ENCODE assay signal across 11 cellular contexts in genomic region chr3:9416139-9416780, GRCh38. TPM values are rescaled to one million over a fixed set of nuclear protein-coding genes. Genes with fewer than 3 reads are reported as not detected.
DNase-seq lines count a peak whose midpoint lies in the region; ATAC-seq and TF ChIP-seq lines count a peak whose summit lies in the region.
"Had no signal": no experiment of that assay in that cellular context is flagged by ENCODE, and none has a peak within 500 bp of the region (broad histone marks: within the 10 kb centered on the region; RNA-seq: fewer than 3 reads in every experiment).

No MANE protein-coding gene starts in this region.

- BruUV-seq in IMR-90 (replicated peaks; lab: Mats Ljungman, UMichigan), result no TSS peak

- H2BK15ac ChIP-seq in IMR-90 (ENCODE audit: low read depth, low read length), result no peak overlapping the region
- H2BK15ac ChIP-seq in neuronal stem cell (ENCODE audit: low read length), result no peak overlapping the region

- intact Hi-C loops in IMR-90 (cut with micrococcal nuclease), result no loop called here

- peaks cover 44% of the 10 kb centered on the region for H3K4me1 ChIP-seq in CD8-positive, alpha-beta memory T cell (ENCODE audit: insufficient read depth, low read length)
- H3K4me1 ChIP-seq in IMR-90 (ENCODE audit: control insufficient read depth, insufficient read depth, low read length) (peaks cover 11% of the 10 kb centered on the region), neuronal stem cell (ENCODE audit: control insufficient read depth in 2 of 2, insufficient read depth in 1 of 2, low read depth in 1 of 2, low read length in 2 of 2) (peaks cover 0 to 7% of the 10 kb centered on the region in 2 donors)

- no peak overlapping the region for H2AK9ac ChIP-seq in IMR-90 (replicated peaks; ENCODE audit: low read depth, low read length, poor library complexity)

- H3K9ac ChIP-seq in IMR-90 (ENCODE audit: low read depth, low read length) (no peak overlapping the region), neuronal stem cell (ENCODE audit: low read depth, low read length, poor library complexity) (no peak overlapping the region)

- H3K9me1 ChIP-seq in IMR-90 (ENCODE audit: insufficient read depth, low read length), result peaks cover 8% of the 10 kb centered on the region; the same call in 1 of the 2 replicates

- no peaks in the 10 kb centered on the region for H3K27me3 ChIP-seq in CD8-positive, alpha-beta memory T cell (ENCODE audit: insufficient read depth, low read length, poor library complexity, severe bottlenecking)
- H3K27me3 ChIP-seq in IMR-90 (ENCODE audit: control insufficient read depth, insufficient read depth, low read length) (no peaks in the 10 kb centered on the region), neuronal stem cell (ENCODE audit: control insufficient read depth in 3 of 3, insufficient read depth in 3 of 3, low read depth in 1 of 3, low read length in 3 of 3) (no peaks in the 10 kb centered on the region)

- H4K91ac ChIP-seq in IMR-90 (ENCODE audit: insufficient read depth, low read depth, low read length), result no peak overlapping the region
- H4K91ac ChIP-seq in neuronal stem cell (ENCODE audit: low read depth, low read length, poor library complexity), result no peak overlapping the region

- no peak overlapping the region for H3K14ac ChIP-seq in IMR-90 (replicated peaks; ENCODE audit: low read depth, low read length)
- H3K14ac ChIP-seq in neuronal stem cell (ENCODE audit: low read length), result no peak overlapping the region

- H3K56ac ChIP-seq in IMR-90 (ENCODE audit: extremely low read depth, insufficient read depth, low read length), result no peak overlapping the region

- DNase-seq in CD8-positive, alpha-beta memory T cell, result no peak
- DNase-seq in IMR-90 (peak; percentile 43), erythroblast (lab: John Stamatoyannopoulos, UW) (peak; percentile 32 to 38), neuronal stem cell (ENCODE audit: low spot score) (no peak), GF-D8 (lab: John Stamatoyannopoulos, UW) (no peak)
- DNase-seq in naive thymus-derived CD8-positive, alpha-beta T cell, result no peak
- DNase-seq: DMS53, Karpas-422, NCI-H2171 treated with DMSO at 0.1 percent for 48 hours, PC-3 had no signal

- H3K18ac ChIP-seq in IMR-90 (ENCODE audit: low read depth, low read length) (no peak overlapping the region), neuronal stem cell (ENCODE audit: low read length) (no peak overlapping the region)

- POLR2A ChIA-PET in CD8-positive, alpha-beta memory T cell (lab: Charles Lee), result interaction anchor here (0.6 kb wide), 1 partner anchor 12 kb away, joined by 3 read pairs; no protein-coding TSS in a partner anchor
- POLR2A ChIA-PET in IMR-90 (lab: Charles Lee; ENCODE audit: unreplicated experiment), result interaction anchor here (0.5 to 0.7 kb wide), 2 partner anchors 11 to 19 kb away, joined by 3 to 4 read pairs; partner anchors contain the start of gene SETD5
- POLR2A ChIA-PET in naive thymus-derived CD8-positive, alpha-beta T cell (lab: Charles Lee), result interaction anchor here (0.6 to 1.5 kb wide), 5 partner anchors 18 to 53 kb away, joined by 3 to 5 read pairs (median 3); partner anchors contain the start of genes SETD5 and THUMPD3

- H2AFZ ChIP-seq in IMR-90 (replicated peaks; ENCODE audit: low read length, poor library complexity), result no peak overlapping the region
- no peak overlapping the region for H2AFZ ChIP-seq in neuronal stem cell (ENCODE audit: low read length)

- H4K8ac ChIP-seq in IMR-90 (ENCODE audit: low read depth in 2 of 2, low read length in 2 of 2) (no peak overlapping the region; a peak in 1 of 4 replicates), neuronal stem cell (ENCODE audit: low read depth, low read length) (no peak overlapping the region)

- CTCF ChIA-PET in CD8-positive, alpha-beta memory T cell (lab: Charles Lee), result interaction anchor here (1.9 kb wide), 1 partner anchor 63 kb away, joined by 5 read pairs; no protein-coding TSS in a partner anchor
- CTCF ChIA-PET in IMR-90 (lab: Yijun Ruan, JAX), result no interaction called here

- WGBS in IMR-90 (ENCODE audit: extremely low coverage in 2 of 2, insufficient read length in 1 of 2), 2 experiments, result no CpG with 5 or more reads among the region's 3 CpGs
- no CpG with 5 or more reads among the region's 3 CpGs for WGBS in neuronal stem cell (ENCODE audit: extremely low coverage in 2 of 2, insufficient read length in 2 of 2, insufficient replicate concordance in 1 of 2), 2 donors

- no peaks in the 10 kb centered on the region for H3K27me3 Mint-ChIP-seq in CD8-positive, alpha-beta memory T cell
- H3K27me3 Mint-ChIP-seq in naive thymus-derived CD8-positive, alpha-beta T cell, result no peaks in the 10 kb centered on the region

- peaks cover 94% of the 10 kb centered on the region for H4K20me1 ChIP-seq in IMR-90 (ENCODE audit: insufficient read depth, low read length)

- H3K79me1 ChIP-seq in IMR-90 (ENCODE audit: low read depth in 1 of 2, low read length in 2 of 2) (peaks cover 0 to 29% of the 10 kb centered on the region in 2 experiments; a peak in 2 of 4 replicates), neuronal stem cell (ENCODE audit: low read depth, low read length) (no peaks in the 10 kb centered on the region)

- no peak overlapping the region for H4K5ac ChIP-seq in IMR-90 (ENCODE audit: low read depth, low read length)

- H2BK5ac ChIP-seq in IMR-90 (ENCODE audit: low read depth, low read length, poor library complexity, severe bottlenecking) (peak overlapping the region; percentile 78), neuronal stem cell (ENCODE audit: low read length) (no peak overlapping the region)

- H3K23ac ChIP-seq in IMR-90 (ENCODE audit: low read depth, low read length) (no peak overlapping the region), neuronal stem cell (ENCODE audit: low read depth, low read length, poor library complexity) (no peak overlapping the region)

- peak; percentile 71 for ATAC-seq in IMR-90 (ENCODE audit: low read depth)
- ATAC-seq in naive thymus-derived CD8-positive, alpha-beta T cell, result no peak
- ATAC-seq in HG03565 (IDR thresholded peaks at IDR 0.05; ENCODE audit: unreplicated experiment), result no peak
- ATAC-seq: PC-3 had no signal

- H3K27ac Mint-ChIP-seq in CD8-positive, alpha-beta memory T cell, result peak overlapping the region in 7 of 8 donors; percentile 7 to 75 (median 64)
- peak overlapping the region in 6 of 10 donors; percentile 3 to 52 (median 30) for H3K27ac Mint-ChIP-seq in naive thymus-derived CD8-positive, alpha-beta T cell

- dilution Hi-C loops in IMR-90 (cut with HindIII; ENCODE audit: low sequenced_read_pairs, unreplicated experiment), result no loop called here

- peaks cover 53 to 85% (median 74%) of the 10 kb centered on the region in 3 donors for H3K4me1 Mint-ChIP-seq in CD8-positive, alpha-beta memory T cell
- H3K4me1 Mint-ChIP-seq in naive thymus-derived CD8-positive, alpha-beta T cell, result peaks cover 25 to 74% (median 63%) of the 10 kb centered on the region in 4 donors

- no peak for TF ChIP-seq POLR2A in IMR-90 (IDR thresholded peaks at IDR 0.05; ENCODE audit: low read depth, low read length)
- no peak for TF ChIP-seq POLR2A in erythroblast (IDR thresholded peaks at IDR 0.05; ENCODE audit: low read length)

- H3K27ac ChIP-seq in CD8-positive, alpha-beta memory T cell (ENCODE audit: low read depth, low read length), result no peak overlapping the region
- H3K27ac ChIP-seq in IMR-90 (ENCODE audit: insufficient read depth, low read length), result peak overlapping the region; percentile 41; the same call in 1 of the 2 replicates
- no peak overlapping the region for H3K27ac ChIP-seq in neuronal stem cell (replicated peaks; ENCODE audit: low read length)

- in situ Hi-C loops in IMR-90 (cut with MboI; ENCODE audit: low sequenced_read_pairs), result no loop called here

- H3K4ac ChIP-seq in IMR-90 (ENCODE audit: low read depth, low read length), result no peak overlapping the region
- no peak overlapping the region for H3K4ac ChIP-seq in neuronal stem cell (ENCODE audit: low read length)

- H3K36me3 ChIP-seq in CD8-positive, alpha-beta memory T cell (ENCODE audit: insufficient read depth, low read length), result no peaks in the 10 kb centered on the region
- H3K36me3 ChIP-seq in IMR-90 (ENCODE audit: control insufficient read depth, insufficient read depth, low read length) (peaks cover 2% of the 10 kb centered on the region; the same call in 1 of the 2 replicates), neuronal stem cell (replicated peaks in 1 of 2; ENCODE audit: control insufficient read depth in 2 of 2, insufficient read depth in 2 of 2, low read length in 2 of 2) (peaks cover 5 to 53% of the 10 kb centered on the region in 2 donors)

- no peak overlapping the region for H3K4me3 ChIP-seq in CD8-positive, alpha-beta memory T cell (ENCODE audit: low read length)
- no peak overlapping the region for H3K4me3 ChIP-seq in IMR-90 (ENCODE audit: insufficient read depth, low read depth, low read length)
- no peak overlapping the region for H3K4me3 ChIP-seq in neuronal stem cell (ENCODE audit: low read length in 2 of 2)

- H2AK5ac ChIP-seq in IMR-90 (ENCODE audit: low read depth, low read length) (no peak overlapping the region), neuronal stem cell (ENCODE audit: low read depth, low read length) (no peak overlapping the region)

- no peak overlapping the region for H2BK120ac ChIP-seq in IMR-90 (ENCODE audit: low read depth, low read length)
- H2BK120ac ChIP-seq in neuronal stem cell (ENCODE audit: low read depth, low read length), result no peak overlapping the region

- TF ChIP-seq CTCF in IMR-90 (conservative IDR thresholded peaks at IDR 0.05; ENCODE audit: low read depth, low read length), result no peak

- no peak overlapping the region for H2BK12ac ChIP-seq in neuronal stem cell (ENCODE audit: low read length)

- peak overlapping the region; percentile 14; the same call in 1 of the 2 replicates for H3K4me2 ChIP-seq in IMR-90 (ENCODE audit: low read depth, low read length)
- H3K4me2 ChIP-seq in neuronal stem cell (ENCODE audit: insufficient read depth, low read length, poor library complexity, severe bottlenecking), result no peak overlapping the region

- peak overlapping the region in 1 of 7 donors; percentile 20 for H3K4me3 Mint-ChIP-seq in CD8-positive, alpha-beta memory T cell
- H3K4me3 Mint-ChIP-seq in naive thymus-derived CD8-positive, alpha-beta T cell, result no peak overlapping the region

- no peak overlapping the region for H2BK20ac ChIP-seq in IMR-90 (ENCODE audit: low read depth, low read length)

- H3K9me3 ChIP-seq in CD8-positive, alpha-beta memory T cell (ENCODE audit: low read length), result no peaks in the 10 kb centered on the region
- no peaks in the 10 kb centered on the region; the same call in 1 of the 2 replicates for H3K9me3 ChIP-seq in IMR-90 (ENCODE audit: control insufficient read depth, insufficient read depth, low read length)
- peaks cover 0 to 27% of the 10 kb centered on the region in 2 donors for H3K9me3 ChIP-seq in neuronal stem cell (replicated peaks in 1 of 2; ENCODE audit: control insufficient read depth in 2 of 2, insufficient read depth in 1 of 2, low read depth in 1 of 2, low read length in 2 of 2)

- no peaks in the 10 kb centered on the region for H3K9me3 Mint-ChIP-seq in CD8-positive, alpha-beta memory T cell
- H3K9me3 Mint-ChIP-seq in naive thymus-derived CD8-positive, alpha-beta T cell, result no peaks in the 10 kb centered on the region

- no peak for TF ChIP-seq RAD21 in IMR-90 (IDR thresholded peaks at IDR 0.05; ENCODE audit: low read length)

- peaks cover 0 to 16% (median 6%) of the 10 kb centered on the region in 3 donors for H3K36me3 Mint-ChIP-seq in CD8-positive, alpha-beta memory T cell
- H3K36me3 Mint-ChIP-seq in naive thymus-derived CD8-positive, alpha-beta T cell, result peaks cover 0 to 23% (median 3%) of the 10 kb centered on the region in 3 donors

RNA-seq across cellular contexts. Expression of gene SETD5, which starts 18.8 kb away (rescaled TPM):
- 10 to 100 TPM; 89.8 to 97.2 TPM for total RNA-seq in CD8-positive, alpha-beta memory T cell
- polyA plus RNA-seq in CD8-positive, alpha-beta memory T cell, result 40.0 TPM
- 50.0 and 62.9 TPM in 2 replicates for total RNA-seq in IMR-90 (2012; rRNA removed)
- polyA plus RNA-seq in IMR-90 (2012; rRNA removed), result 42.7 and 45.1 TPM in 2 replicates
- 14.4 and 24.9 TPM in 2 replicates for polyA plus RNA-seq in IMR-90 (2012; cell fraction: cytosol; rRNA removed)
- 87.1 and 210 TPM in 2 replicates for polyA plus RNA-seq in IMR-90 (2012; cell fraction: nucleus; rRNA removed; ENCODE audit: low replicate concordance)
- total RNA-seq in naive thymus-derived CD8-positive, alpha-beta T cell, result 100 to 1,000 TPM; 143 to 146 TPM
- polyA plus RNA-seq in naive thymus-derived CD8-positive, alpha-beta T cell, result 10 to 100 TPM; 16.0 to 43.0 (median 24.7) TPM
- 210 TPM for polyA plus RNA-seq in neuronal stem cell (2013, experiment 1 of 2)
- 225 TPM for polyA plus RNA-seq in neuronal stem cell (2013, experiment 2 of 2)

RNA-seq across cellular contexts. Expression of gene THUMPD3, which starts 53.4 kb away (rescaled TPM):
- 10 to 100 TPM; 58.4 to 58.5 TPM for total RNA-seq in CD8-positive, alpha-beta memory T cell
- polyA plus RNA-seq in CD8-positive, alpha-beta memory T cell, result 19.5 TPM
- 43.9 and 60.5 TPM in 2 replicates for total RNA-seq in IMR-90 (2012; rRNA removed)
- polyA plus RNA-seq in IMR-90 (2012; rRNA removed), result 22.3 and 28.2 TPM in 2 replicates
- 5.8 and 6.1 TPM in 2 replicates for polyA plus RNA-seq in IMR-90 (2012; cell fraction: cytosol; rRNA removed)
- 7.8 and 17.3 TPM in 2 replicates for polyA plus RNA-seq in IMR-90 (2012; cell fraction: nucleus; rRNA removed; ENCODE audit: low replicate concordance)
- total RNA-seq in naive thymus-derived CD8-positive, alpha-beta T cell, result 10 to 100 TPM; 42.6 to 43.3 TPM
- 10 to 100 TPM; 22.7 to 30.8 (median 23.5) TPM for polyA plus RNA-seq in naive thymus-derived CD8-positive, alpha-beta T cell
- 29.3 TPM for polyA plus RNA-seq in neuronal stem cell (2013, experiment 1 of 2)
- polyA plus RNA-seq in neuronal stem cell (2013, experiment 2 of 2), result 27.9 TPM

Comparison
In these comparisons a context has a peak if more than half of its experiments do, and no peak if none do; other contexts are left out.
1. DNase-seq: peak in IMR-90 (single experiment) and erythroblast (2 of 2); none in CD8-positive, alpha-beta memory T cell (0 of 5), naive thymus-derived CD8-positive, alpha-beta T cell (0 of 10), neuronal stem cell (single experiment) and GF-D8 (single experiment).